1 cellular context compared by ENCODE assay signal in the genomic region with DNA sequence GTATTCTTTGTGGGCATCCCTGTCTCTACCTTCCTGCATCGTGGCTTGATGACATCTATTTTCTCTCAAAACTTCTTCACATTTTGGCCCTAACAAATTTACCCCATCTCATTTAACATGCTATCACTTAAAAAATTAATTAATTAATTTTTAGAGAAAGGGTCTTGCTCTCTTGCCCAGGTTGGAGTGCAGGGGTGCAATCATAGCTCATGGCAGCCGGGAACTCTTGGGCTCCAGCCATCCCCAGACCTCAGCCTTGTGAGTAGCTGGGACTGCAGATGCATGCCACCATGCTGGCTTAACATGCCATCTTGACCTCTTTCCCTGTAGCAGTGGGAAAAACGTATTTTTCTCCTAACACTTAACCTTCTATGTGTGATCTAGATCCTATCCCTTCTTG.
A peak's percentile ranks its signal among the peaks of the same experiment; 100 is the strongest.
TF ChIP-seq lines count a peak whose summit lies in the region.

No MANE protein-coding gene starts in this region.

TF ChIP-seq in K562, 482 proteins besides CTCF, POLR2A, EP300 and RAD21:
- TF ChIP-seq, protein P1, sequence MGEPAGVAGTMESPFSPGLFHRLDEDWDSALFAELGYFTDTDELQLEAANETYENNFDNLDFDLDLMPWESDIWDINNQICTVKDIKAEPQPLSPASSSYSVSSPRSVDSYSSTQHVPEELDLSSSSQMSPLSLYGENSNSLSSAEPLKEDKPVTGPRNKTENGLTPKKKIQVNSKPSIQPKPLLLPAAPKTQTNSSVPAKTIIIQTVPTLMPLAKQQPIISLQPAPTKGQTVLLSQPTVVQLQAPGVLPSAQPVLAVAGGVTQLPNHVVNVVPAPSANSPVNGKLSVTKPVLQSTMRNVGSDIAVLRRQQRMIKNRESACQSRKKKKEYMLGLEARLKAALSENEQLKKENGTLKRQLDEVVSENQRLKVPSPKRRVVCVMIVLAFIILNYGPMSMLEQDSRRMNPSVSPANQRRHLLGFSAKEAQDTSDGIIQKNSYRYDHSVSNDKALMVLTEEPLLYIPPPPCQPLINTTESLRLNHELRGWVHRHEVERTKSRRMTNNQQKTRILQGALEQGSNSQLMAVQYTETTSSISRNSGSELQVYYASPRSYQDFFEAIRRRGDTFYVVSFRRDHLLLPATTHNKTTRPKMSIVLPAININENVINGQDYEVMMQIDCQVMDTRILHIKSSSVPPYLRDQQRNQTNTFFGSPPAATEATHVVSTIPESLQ (CRISPR knock-in tag; IDR thresholded peaks at IDR 0.05) = no peak
- peak; percentile 65 for TF ChIP-seq ZNF121 (CRISPR knock-in tag; conservative IDR thresholded peaks at IDR 0.05)
- no peak for TF ChIP-seq THAP12 (CRISPR knock-in tag; IDR thresholded peaks at IDR 0.05)
- TF ChIP-seq YY1 (IDR thresholded peaks at IDR 0.05; ENCODE audit: borderline replicate concordance in 1 of 3, control insufficient read depth in 1 of 3, extremely low read depth in 1 of 3, insufficient read depth in 3 of 3, insufficient read length in 1 of 3, insufficient replicate concordance in 2 of 3, low read depth in 1 of 3, low read length in 2 of 3) = no peak
